Comparison of ENCODE assay signal across 39 cellular contexts in the genomic region with DNA sequence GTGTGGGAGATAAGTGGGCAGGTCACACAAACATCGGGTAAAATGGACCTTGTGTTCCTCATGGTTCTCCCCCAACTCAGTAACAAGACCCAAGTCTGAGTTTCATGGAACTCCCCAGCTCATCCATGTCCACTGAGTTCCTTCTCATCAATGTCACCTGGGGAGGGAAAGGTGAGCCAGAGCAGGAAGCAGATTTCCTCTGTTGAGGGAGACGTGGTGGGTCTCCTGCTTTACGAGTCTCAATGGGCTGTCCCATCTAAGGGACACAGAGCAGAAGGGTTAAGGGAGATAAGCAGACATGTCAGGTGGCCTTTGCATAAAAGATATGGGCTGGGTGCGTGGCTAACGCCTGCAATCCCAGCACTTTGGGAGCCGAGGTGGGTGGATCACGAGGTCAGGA. TPM values are rescaled to one million over a fixed set of nuclear protein-coding genes. Genes with fewer than 3 reads are reported as not detected.
"Had no signal": no experiment of that assay in that cellular context is flagged by ENCODE, and none has a peak within 500 bp of the region (broad histone marks: within the 10 kb centered on the region; RNA-seq: fewer than 3 reads in every experiment).

No MANE protein-coding gene starts in this region.

- H3K27me3 ChIP-seq: MG63 had no signal

- DNase-seq: Karpas-422, Kasumi-1, MG63, MM.1S, MV-4-11, NCI-H1048, NCI-H1092, NCI-H1092 treated with DMSO at 0.1 percent for 48 hours, NCI-H1105, NCI-H1105 treated with DMSO at 0.1 percent for 48 hours, NCI-H1417, NCI-H1417 treated with DMSO at 0.1 percent for 48 hours, NCI-H1436, NCI-H1436 treated with DMSO at 0.1 percent for 48 hours, NCI-H146, NCI-H1694, NCI-H1694 treated with DMSO at 0.1 percent for 48 hours, NCI-H187, NCI-H187 treated with DMSO at 0.1 percent for 48 hours, NCI-H1930, NCI-H2029, NCI-H2029 treated with DMSO at 0.1 percent for 48 hours, NCI-H2081, NCI-H2081 treated with DMSO at 0.1 percent for 48 hours, NCI-H2107, NCI-H2171, NCI-H2171 treated with DMSO at 0.1 percent for 48 hours, NCI-H2227 treated with DMSO at 0.1 percent for 48 hours, NCI-H226, NCI-H345, NCI-H446, NCI-H446 treated with DMSO at 0.1 percent for 48 hours, NCI-H510A, NCI-H510A treated with DMSO at 0.1 percent for 48 hours, NCI-H524 had no signal

- H3K9me3 ChIP-seq: MG63 had no signal

- H3K4me3 ChIP-seq: MG63 had no signal

- H3K36me3 ChIP-seq: MG63 had no signal

RNA-seq across cellular contexts. Expression of a gene that starts 56.5 kb away (rescaled TPM):
- total RNA-seq: LHCN-M2, M059J, MCF 10A, NCI-H460 had no signal
